8 cellular contexts compared by ENCODE assay signal in genomic region chr15:58332676-58333400, GRCh38.
A peak's percentile ranks its signal among the peaks of the same experiment; 100 is the strongest.
DNase-seq lines count a peak whose midpoint lies in the region; ATAC-seq and TF ChIP-seq lines count a peak whose summit lies in the region.

No MANE protein-coding gene starts in this region.

- CTCF ChIA-PET in HEK293 (lab: Yijun Ruan, JAX), result interaction anchor here (0.6 to 0.7 kb wide), 2 partner anchors 22 to 59 kb away, joined by 3 to 4 read pairs; no protein-coding TSS in a partner anchor
- CTCF ChIA-PET in activated CD4-positive, alpha-beta memory T cell treated with anti-CD3 and anti-CD28 coated beads, Interleukin-2, amount 10 ng/mL, durations not matched to agents 7 days and 5 days (lab: Charles Lee), result interaction anchor here (0.8 to 1.4 kb wide), 4 partner anchors 82 to 438 kb away, joined by 3 read pairs; partner anchors contain the start of gene MINDY2

- H3K27me3 ChIP-seq in hepatocyte, result no peaks in the 10 kb centered on the region

- H3K4me3 ChIP-seq in HEK293 (ENCODE audit: low read depth, low read length) (no peak overlapping the region), hepatocyte (no peak overlapping the region)

- no peaks in the 10 kb centered on the region for H3K27me3 Mint-ChIP-seq in activated CD4-positive, alpha-beta memory T cell treated with anti-CD3 and anti-CD28 coated beads, Interleukin-2, amount 10 ng/mL, durations not matched to agents 7 days and 5 days
- peaks cover 23% of the 10 kb centered on the region for H3K27me3 Mint-ChIP-seq in stimulated activated memory B cell treated with anti-CD40 and anti-IgM and Interleukin-4, amounts not matched to agents 10 μg/mL and 1 μg/mL and 100 μg/mL, for 72 hours

- peak overlapping the region; percentile 35 for H3K4me2 ChIP-seq in hepatocyte

- peak; percentile 37 for ATAC-seq in stimulated activated memory B cell treated with anti-CD40 and anti-IgM and Interleukin-4, amounts not matched to agents 10 μg/mL and 1 μg/mL and 100 μg/mL, for 72 hours
- ATAC-seq in HG03469 (IDR thresholded peaks at IDR 0.05; ENCODE audit: unreplicated experiment), result no peak

- no peaks in the 10 kb centered on the region for H3K36me3 Mint-ChIP-seq in activated CD4-positive, alpha-beta memory T cell treated with anti-CD3 and anti-CD28 coated beads, Interleukin-2, amount 10 ng/mL, durations not matched to agents 7 days and 5 days (ENCODE audit: low read depth)
- H3K36me3 Mint-ChIP-seq in stimulated activated memory B cell treated with anti-CD40 and anti-IgM and Interleukin-4, amounts not matched to agents 10 μg/mL and 1 μg/mL and 100 μg/mL, for 72 hours, result no peaks in the 10 kb centered on the region

- H3K9me2 ChIP-seq in hepatocyte (replicated peaks; ENCODE audit: insufficient read depth), result no peaks in the 10 kb centered on the region

- no peak overlapping the region for H3K4me3 Mint-ChIP-seq in activated CD4-positive, alpha-beta memory T cell treated with anti-CD3 and anti-CD28 coated beads, Interleukin-2, amount 10 ng/mL, durations not matched to agents 7 days and 5 days
- H3K4me3 Mint-ChIP-seq in stimulated activated memory B cell treated with anti-CD40 and anti-IgM and Interleukin-4, amounts not matched to agents 10 μg/mL and 1 μg/mL and 100 μg/mL, for 72 hours, result no peak overlapping the region

- no peak overlapping the region for H2AFZ ChIP-seq in hepatocyte

- H3K9me3 Mint-ChIP-seq in activated CD4-positive, alpha-beta memory T cell treated with anti-CD3 and anti-CD28 coated beads, Interleukin-2, amount 10 ng/mL, durations not matched to agents 7 days and 5 days, result peaks cover 6% of the 10 kb centered on the region
- H3K9me3 Mint-ChIP-seq in stimulated activated memory B cell treated with anti-CD40 and anti-IgM and Interleukin-4, amounts not matched to agents 10 μg/mL and 1 μg/mL and 100 μg/mL, for 72 hours, result peaks cover 6% of the 10 kb centered on the region

- no peaks in the 10 kb centered on the region for H3K79me2 ChIP-seq in hepatocyte

- H3K4me1 ChIP-seq in HEK293 (ENCODE audit: control insufficient read depth, insufficient read depth, low read length), result peaks cover 8% of the 10 kb centered on the region; the same call in 1 of the 2 replicates
- peaks cover 35% of the 10 kb centered on the region for H3K4me1 ChIP-seq in hepatocyte (ENCODE audit: insufficient read depth)

- H3K4me1 Mint-ChIP-seq in activated CD4-positive, alpha-beta memory T cell treated with anti-CD3 and anti-CD28 coated beads, Interleukin-2, amount 10 ng/mL, durations not matched to agents 7 days and 5 days, result peaks cover 40% of the 10 kb centered on the region
- H3K4me1 Mint-ChIP-seq in stimulated activated memory B cell treated with anti-CD40 and anti-IgM and Interleukin-4, amounts not matched to agents 10 μg/mL and 1 μg/mL and 100 μg/mL, for 72 hours, result peaks cover 21% of the 10 kb centered on the region

- TF ChIP-seq CTCF in 22Rv1 (IDR thresholded peaks at IDR 0.05) (no peak), HEK293 (tag by site-specific recombination; IDR thresholded peaks at IDR 0.05) (no peak), hepatocyte (IDR thresholded peaks at IDR 0.05; ENCODE audit: poor library complexity) (no peak)

- no peak for DNase-seq in activated CD4-positive, alpha-beta memory T cell treated with anti-CD3 and anti-CD28 coated beads, Interleukin-2, amount 10 ng/mL, durations not matched to agents 7 days and 5 days
- DNase-seq in hepatocyte (ENCODE audit: low spot score) (peak; percentile 43), NCI-H1105 treated with DMSO at 0.1 percent for 48 hours (lab: John Stamatoyannopoulos, UW) (no peak), NCI-H1436 treated with DMSO at 0.1 percent for 48 hours (lab: John Stamatoyannopoulos, UW) (no peak)

- H3K9me3 ChIP-seq in HEK293 (ENCODE audit: control insufficient read depth, insufficient read depth, low read depth, low read length), result no peaks in the 10 kb centered on the region
- H3K9me3 ChIP-seq in hepatocyte (ENCODE audit: low read depth), result peaks cover 3% of the 10 kb centered on the region

- H3K36me3 ChIP-seq in HEK293 (ENCODE audit: control insufficient read depth in 2 of 2, insufficient read depth in 1 of 2, low read length in 2 of 2) (no peaks in the 10 kb centered on the region), hepatocyte (replicated peaks; ENCODE audit: insufficient read depth, low read depth) (no peaks in the 10 kb centered on the region)

- POLR2A ChIA-PET in HEK293 (lab: Yijun Ruan, JAX), result interaction anchor here (1.8 kb wide), 1 partner anchor 417 kb away, joined by 6 read pairs; the partner anchor contains the start of gene ADAM10
- POLR2A ChIA-PET in activated CD4-positive, alpha-beta memory T cell treated with anti-CD3 and anti-CD28 coated beads, Interleukin-2, amount 10 ng/mL, durations not matched to agents 7 days and 5 days (lab: Charles Lee), result interaction anchor here (0.6 to 2.1 kb wide), 7 partner anchors 9 to 439 kb away, joined by 3 to 7 read pairs (median 4); partner anchors contain the start of genes ADAM10 and MINDY2

- H4K20me1 ChIP-seq in hepatocyte (ENCODE audit: insufficient read depth, poor library complexity, severe bottlenecking), result no peaks in the 10 kb centered on the region

- H3K27ac ChIP-seq in 22Rv1 (peak overlapping the region; percentile 87), HEK293 (ENCODE audit: extremely low read depth, low read depth, low read length) (peak overlapping the region; percentile 62), hepatocyte (peak overlapping the region; percentile 96)

- H3K27ac Mint-ChIP-seq in activated CD4-positive, alpha-beta memory T cell treated with anti-CD3 and anti-CD28 coated beads, Interleukin-2, amount 10 ng/mL, durations not matched to agents 7 days and 5 days, result peak overlapping the region; percentile 89
- H3K27ac Mint-ChIP-seq in stimulated activated memory B cell treated with anti-CD40 and anti-IgM and Interleukin-4, amounts not matched to agents 10 μg/mL and 1 μg/mL and 100 μg/mL, for 72 hours, result no peak overlapping the region

TF ChIP-seq in HEK293, 187 proteins besides CTCF, POLR2A, EP300 and RAD21:
- TF ChIP-seq ZNF398 (tag by site-specific recombination; IDR thresholded peaks at IDR 0.05) (0 out of 2 replicates have a peak, but pooled peaks have one; percentile 15), ZNF513 (tag by site-specific recombination; IDR thresholded peaks at IDR 0.05) (no peak)
TF ChIP-seq in HEK293: peak in this region for 1.
